Comparison of ENCODE assay signal across 14 cellular contexts in the genomic region with DNA sequence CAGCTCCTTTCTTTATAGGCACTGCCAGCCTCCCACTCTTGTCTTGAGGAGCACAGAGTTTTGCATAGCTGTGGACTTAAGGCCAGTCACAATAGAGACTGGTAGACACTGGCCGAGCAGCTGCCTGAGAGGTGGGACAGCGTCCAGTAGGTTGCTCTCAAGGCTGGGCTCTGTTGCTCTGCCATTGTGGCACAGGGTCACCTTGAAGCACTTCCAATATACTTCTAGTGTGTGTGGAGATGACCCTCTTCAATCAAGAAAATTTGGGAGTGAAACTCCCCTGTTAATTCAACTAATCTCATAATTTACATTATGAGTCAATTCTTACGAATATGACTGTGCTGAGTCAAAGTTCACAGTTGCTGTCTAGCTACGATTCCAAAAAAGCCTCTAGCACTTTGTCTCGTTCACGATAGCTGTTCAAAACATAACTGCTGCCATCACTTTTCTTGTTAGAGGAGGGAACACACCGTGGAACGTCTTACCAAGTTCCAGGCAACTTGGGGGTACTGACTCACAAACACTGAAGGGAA.
A peak's percentile ranks its signal among the peaks of the same experiment; 100 is the strongest.
DNase-seq lines count a peak whose midpoint lies in the region; ATAC-seq, FAIRE-seq and TF ChIP-seq lines count a peak whose summit lies in the region.
"Had no signal": no experiment of that assay in that cellular context is flagged by ENCODE, and none has a peak within 500 bp of the region (broad histone marks: within the 10 kb centered on the region; RNA-seq: fewer than 3 reads in every experiment).

No MANE protein-coding gene starts in this region.

- TF ChIP-seq CTCF in HepG2 (CRISPR knock-in tag; IDR thresholded peaks at IDR 0.05) (no peak), right lobe of liver (IDR thresholded peaks at IDR 0.05) (no peak), right atrium auricular region (IDR thresholded peaks at IDR 0.05) (no peak), A673 (conservative IDR thresholded peaks at IDR 0.05; ENCODE audit: low read depth, low read length) (no peak)

- FAIRE-seq in HepG2 (lab: Jason Lieb, UNC) = no peak
- FAIRE-seq: GM12892 had no signal

- H3K27ac ChIP-seq in HepG2 (ENCODE audit: extremely low read length, insufficient read depth, low read length) (peak overlapping the region; percentile 36), right lobe of liver (no peak overlapping the region), right atrium auricular region (peak overlapping the region; percentile 58 to 85), A673 (ENCODE audit: low read depth, low read length, poor library complexity, severe bottlenecking) (no peak overlapping the region)
- H3K27ac ChIP-seq: esophagus muscularis mucosa had no signal

- H3K4me2 ChIP-seq in HepG2 (ENCODE audit: low read depth, low read length) = peak overlapping the region; percentile 55

- no peak overlapping the region for H3K9ac ChIP-seq in HepG2 (ENCODE audit: insufficient read depth, low read depth, low read length)

- H3K79me2 ChIP-seq in HepG2 (ENCODE audit: insufficient read depth, low read length) = no peaks in the 10 kb centered on the region

- POLR2A ChIA-PET in HepG2 (lab: Yijun Ruan, JAX) = no interaction called here
- POLR2A ChIA-PET in A673 (lab: Charles Lee; ENCODE audit: low non-redundant PET) = no interaction called here

- ATAC-seq in HepG2 = peak; percentile 60
- no peak for ATAC-seq in right lobe of liver
- peak; percentile 86 for ATAC-seq in HG02588 (IDR thresholded peaks at IDR 0.05; ENCODE audit: unreplicated experiment)
- ATAC-seq in HG03439 (IDR thresholded peaks at IDR 0.05; ENCODE audit: unreplicated experiment) = peak; percentile 89
- no peak for ATAC-seq in GM19324 (IDR thresholded peaks at IDR 0.05; ENCODE audit: low FRiP score, unreplicated experiment)

- H2AFZ ChIP-seq in HepG2 (ENCODE audit: low read length) = no peak overlapping the region

- H3K4me3 ChIP-seq in HepG2 (replicated peaks in 1 of 3; ENCODE audit: insufficient read depth in 1 of 3, low read depth in 2 of 3, low read length in 3 of 3) = no peak overlapping the region
- H3K4me3 ChIP-seq in right lobe of liver = no peak overlapping the region
- H3K4me3 ChIP-seq in right atrium auricular region = peak overlapping the region in 1 of 2 donors; percentile 40
- H3K4me3 ChIP-seq in A673 (ENCODE audit: low read depth, low read length, poor library complexity, severe bottlenecking) = no peak overlapping the region
- H3K4me3 ChIP-seq: esophagus muscularis mucosa had no signal

- TF ChIP-seq POLR2A in HepG2 (IDR thresholded peaks at IDR 0.05; ENCODE audit: insufficient read depth in 1 of 2, low read depth in 2 of 2, low read length in 2 of 2) (no peak), right lobe of liver (IDR thresholded peaks at IDR 0.05) (no peak)

- no peaks in the 10 kb centered on the region for H4K20me1 ChIP-seq in HepG2 (ENCODE audit: insufficient read depth, low read length)

- H3K4me1 ChIP-seq in HepG2 (ENCODE audit: insufficient read depth, low read length) (peaks cover 25% of the 10 kb centered on the region), right lobe of liver (no peaks in the 10 kb centered on the region), right atrium auricular region (peaks cover 0 to under 1% of the 10 kb centered on the region in 2 donors), A673 (ENCODE audit: insufficient read depth, low read length, poor library complexity, severe bottlenecking) (no peaks in the 10 kb centered on the region)

- DNase-seq in HepG2 (ENCODE audit: low spot score) (no peak), right lobe of liver (no peak), right atrium auricular region (ENCODE audit: low spot score) (no peak), LoVo (ENCODE audit: low spot score) (no peak), A673 (ENCODE audit: low spot score) (no peak)
- DNase-seq: AML-193; central memory CD4-positive, alpha-beta T cell; DMS79 treated with DMSO at 0.1 percent for 48 hours; NCI-H1092 treated with DMSO at 0.1 percent for 48 hours had no signal

- no peak for TF ChIP-seq RAD21 in HepG2 (CRISPR knock-in tag; IDR thresholded peaks at IDR 0.05)

- peaks cover 47% of the 10 kb centered on the region; the same call in 1 of the 2 replicates for H3K9me3 ChIP-seq in HepG2 (ENCODE audit: low read length)
- no peaks in the 10 kb centered on the region for H3K9me3 ChIP-seq in right lobe of liver
- H3K9me3 ChIP-seq in right atrium auricular region = no peaks in the 10 kb centered on the region
- H3K9me3 ChIP-seq in A673 (ENCODE audit: low read depth, low read length, poor library complexity, severe bottlenecking) = no peaks in the 10 kb centered on the region
- H3K9me3 ChIP-seq: esophagus muscularis mucosa had no signal

- no peak for TF ChIP-seq EP300 in HepG2 (IDR thresholded peaks at IDR 0.05; ENCODE audit: low read depth in 2 of 2, low read length in 2 of 2)
- TF ChIP-seq EP300 in HepG2 (CRISPR knock-in tag; IDR thresholded peaks at IDR 0.05; ENCODE audit: borderline replicate concordance) = no peak

- H3K36me3 ChIP-seq in HepG2 (replicated peaks in 1 of 2; ENCODE audit: control insufficient read depth in 1 of 2, insufficient read depth in 2 of 2, low read length in 2 of 2) (no peaks in the 10 kb centered on the region), right lobe of liver (no peaks in the 10 kb centered on the region), right atrium auricular region (no peaks in the 10 kb centered on the region), A673 (ENCODE audit: insufficient read depth, low read length, poor library complexity, severe bottlenecking) (no peaks in the 10 kb centered on the region)
- H3K36me3 ChIP-seq: esophagus muscularis mucosa had no signal

- no TSS peak for BruUV-seq in HepG2 (replicated peaks; lab: Mats Ljungman, UMichigan)
- no TSS peak for BruUV-seq in A673 (replicated peaks; lab: Mats Ljungman, UMichigan)

- intact Hi-C loops in HepG2 (cut with micrococcal nuclease; ENCODE audit: unreplicated experiment) (no loop called here), right lobe of liver (cut with DNase I) (no loop called here), A673 (cut with micrococcal nuclease; ENCODE audit: unreplicated experiment) (no loop called here)

- in situ Hi-C loops in HepG2 (cut with HindIII; ENCODE audit: extremely low pct_ligation_motif_present, low pct_unique_long_range_greater_than_20kb) = no loop called here

- CTCF ChIA-PET in HepG2 (lab: Yijun Ruan, JAX; ENCODE audit: low intra/inter-chr PET ratio, low total read pairs) (no interaction called here), A673 (lab: Charles Lee) (no interaction called here)

- H3K27me3 ChIP-seq in HepG2 (ENCODE audit: control insufficient read depth in 1 of 2, insufficient read depth in 2 of 2, low read length in 2 of 2) (no peaks in the 10 kb centered on the region), right lobe of liver (no peaks in the 10 kb centered on the region), right atrium auricular region (no peaks in the 10 kb centered on the region), A673 (replicated peaks; ENCODE audit: insufficient read depth, low read depth, low read length, poor library complexity) (no peaks in the 10 kb centered on the region)
- H3K27me3 ChIP-seq: esophagus muscularis mucosa had no signal

- 18% methylated on average over 8 of the region's 8 CpGs for WGBS in HepG2 (ENCODE audit: low lambda C conversion rate)
- WGBS in right lobe of liver (ENCODE audit: insufficient coverage, low coverage, low lambda C conversion rate, missing lambda C conversion rate) = 62% methylated on average over 7 of the region's 8 CpGs

TF ChIP-seq in HepG2, 621 proteins besides CTCF, POLR2A, EP300 and RAD21:
- no peak for TF ChIP-seq ZNF230 (CRISPR knock-in tag; IDR thresholded peaks at IDR 0.05)
- TF ChIP-seq ARID5B (CRISPR knock-in tag; IDR thresholded peaks at IDR 0.05) = no peak
- TF ChIP-seq LBX2 (CRISPR knock-in tag; IDR thresholded peaks at IDR 0.05; ENCODE audit: borderline replicate concordance) = no peak
- TF ChIP-seq ERF (CRISPR knock-in tag; IDR thresholded peaks at IDR 0.05) = no peak
- TF ChIP-seq YEATS2 (CRISPR knock-in tag; IDR thresholded peaks at IDR 0.05; ENCODE audit: borderline replicate concordance) = no peak
- no peak for TF ChIP-seq ZFP62 (CRISPR knock-in tag; IDR thresholded peaks at IDR 0.05)
- no peak for TF ChIP-seq ZNF569 (CRISPR knock-in tag; IDR thresholded peaks at IDR 0.05; ENCODE audit: borderline replicate concordance)
- no peak for TF ChIP-seq ZSCAN20 (CRISPR knock-in tag; IDR thresholded peaks at IDR 0.05; ENCODE audit: borderline replicate concordance)

Comparison
In these comparisons a context has a peak if more than half of its experiments do, and no peak if none do; other contexts are left out.
1. ATAC-seq: peak in HepG2 (single experiment), HG02588 (single experiment) and HG03439 (single experiment); none in right lobe of liver (0 of 4) and GM19324 (single experiment).
2. H3K27ac ChIP-seq: peak in HepG2 (single experiment) and right atrium auricular region (2 of 2); none in right lobe of liver (0 of 3) and A673 (single experiment).